Comparison of ENCODE assay signal across 1 cellular context in genomic region chr15:58554758-58555157, GRCh38.
TF ChIP-seq lines count a peak whose summit lies in the region.

No MANE protein-coding gene starts in this region.

TF ChIP-seq in GM23338, 12 proteins besides CTCF, POLR2A, EP300 and RAD21 (continued from another document):
- TF ChIP-seq ZNF462 (CRISPR knock-in tag; IDR thresholded peaks at IDR 0.05) (no peak), EZH2phosphoT487 (IDR thresholded peaks at IDR 0.05; ENCODE audit: unreplicated experiment) (no peak), POLR2AphosphoS5 (IDR thresholded peaks at IDR 0.05; ENCODE audit: low read depth) (no peak)
